Comparison of ENCODE assay signal across 15 cellular contexts in the genomic region with DNA sequence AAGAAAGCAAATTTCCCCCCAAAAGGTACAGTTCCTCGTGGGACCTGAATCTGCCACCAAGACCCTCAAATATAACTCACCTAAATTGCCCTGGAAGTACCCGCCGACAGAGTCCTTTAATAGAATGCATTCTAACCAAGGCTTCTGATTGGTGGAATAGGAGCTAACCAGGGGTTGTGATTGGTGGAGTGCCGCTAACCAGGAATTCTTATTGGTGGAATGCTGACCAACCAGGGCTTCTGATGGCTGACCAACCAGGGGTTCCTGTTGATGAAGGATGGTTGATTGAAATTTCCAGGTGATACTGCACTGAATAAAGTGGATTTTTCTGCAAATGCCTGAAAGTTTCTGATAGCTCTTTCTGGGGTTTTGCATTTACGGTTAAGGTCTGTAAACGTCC. TPM values are rescaled to one million over a fixed set of nuclear protein-coding genes. Genes with fewer than 3 reads are reported as not detected.
A peak's percentile ranks its signal among the peaks of the same experiment; 100 is the strongest.
DNase-seq lines count a peak whose midpoint lies in the region; ATAC-seq lines count a peak whose summit lies in the region.
"Had no signal": no experiment of that assay in that cellular context is flagged by ENCODE, and none has a peak within 500 bp of the region (broad histone marks: within the 10 kb centered on the region; RNA-seq: fewer than 3 reads in every experiment).

No MANE protein-coding gene starts in this region.

- peaks cover 21% of the 10 kb centered on the region for H3K36me3 Mint-ChIP-seq in activated naive CD8-positive, alpha-beta T cell treated with anti-CD3 and anti-CD28 coated beads for 36 hours
- peaks cover 18% of the 10 kb centered on the region for H3K36me3 Mint-ChIP-seq in activated naive CD8-positive, alpha-beta T cell treated with anti-CD3 and anti-CD28 coated beads, Interleukin-2, amount 50 U/mL, for 24 hours (ENCODE audit: low read depth)
- H3K36me3 Mint-ChIP-seq in stimulated activated naive B cell treated with anti-CD40 and anti-IgM and Interleukin-4, amounts not matched to agents 10 μg/mL and 1 μg/mL and 100 μg/mL, for 72 hours, result peaks cover 23 to 38% of the 10 kb centered on the region in 2 donors

- no peaks in the 10 kb centered on the region for H3K27me3 Mint-ChIP-seq in activated naive CD8-positive, alpha-beta T cell treated with anti-CD3 and anti-CD28 coated beads for 36 hours
- H3K27me3 Mint-ChIP-seq in activated naive CD8-positive, alpha-beta T cell treated with anti-CD3 and anti-CD28 coated beads, Interleukin-2, amount 50 U/mL, for 24 hours, result no peaks in the 10 kb centered on the region
- no peaks in the 10 kb centered on the region for H3K27me3 Mint-ChIP-seq in stimulated activated naive B cell treated with anti-CD40 and anti-IgM and Interleukin-4, amounts not matched to agents 10 μg/mL and 1 μg/mL and 100 μg/mL, for 72 hours

- DNase-seq in activated naive CD8-positive, alpha-beta T cell treated with anti-CD3 and anti-CD28 coated beads for 36 hours, result no peak
- no peak for DNase-seq in activated naive CD8-positive, alpha-beta T cell treated with anti-CD3 and anti-CD28 coated beads, Interleukin-2, amount 50 U/mL, for 24 hours
- peak; percentile 41 for DNase-seq in LHCN-M2 (ENCODE audit: low read depth)
- DNase-seq in cerebellar cortex (ENCODE audit: low spot score), result peak; percentile 62
- no peak for DNase-seq in stimulated activated naive B cell treated with anti-CD40 and anti-IgM and Interleukin-4, amounts not matched to agents 10 μg/mL and 1 μg/mL and 100 μg/mL, for 72 hours
- DNase-seq: activated CD4-positive, CD25-positive, alpha-beta regulatory T cell; C1 segment of cervical spinal cord; mucosa of descending colon; NCI-H1105 treated with DMSO at 0.1 percent for 48 hours; stimulated activated CD4-positive, alpha-beta T cell treated with anti-CD3 and anti-CD28 coated beads, Interleukin-2, amount 100 ng/mL, for 24 hours; stimulated activated naive CD4-positive, alpha-beta T cell had no signal

- no peaks in the 10 kb centered on the region for H3K9me3 Mint-ChIP-seq in activated naive CD8-positive, alpha-beta T cell treated with anti-CD3 and anti-CD28 coated beads for 36 hours
- no peaks in the 10 kb centered on the region for H3K9me3 Mint-ChIP-seq in activated naive CD8-positive, alpha-beta T cell treated with anti-CD3 and anti-CD28 coated beads, Interleukin-2, amount 50 U/mL, for 24 hours
- peaks cover 0 to 2% of the 10 kb centered on the region in 2 donors for H3K9me3 Mint-ChIP-seq in stimulated activated naive B cell treated with anti-CD40 and anti-IgM and Interleukin-4, amounts not matched to agents 10 μg/mL and 1 μg/mL and 100 μg/mL, for 72 hours
- H3K9me3 Mint-ChIP-seq: activated T-helper 1 cell treated with anti-CD3 and anti-CD28 coated beads, Interleukin-12 subunit alpha, Interleukin-12 subunit beta, Interleukin-2, Interleukin-4 antibody, amounts not matched to agents 30 ng/mL and 10 ng/mL and 1 ng/mL, durations not matched to agents 14 hours and 24 hours and 36 hours had no signal

- no peak overlapping the region for H3K4me3 Mint-ChIP-seq in activated naive CD8-positive, alpha-beta T cell treated with anti-CD3 and anti-CD28 coated beads for 36 hours
- H3K4me3 Mint-ChIP-seq in activated naive CD8-positive, alpha-beta T cell treated with anti-CD3 and anti-CD28 coated beads, Interleukin-2, amount 50 U/mL, for 24 hours, result no peak overlapping the region
- no peak overlapping the region for H3K4me3 Mint-ChIP-seq in stimulated activated naive B cell treated with anti-CD40 and anti-IgM and Interleukin-4, amounts not matched to agents 10 μg/mL and 1 μg/mL and 100 μg/mL, for 72 hours
- H3K4me3 Mint-ChIP-seq: activated T-helper 1 cell treated with anti-CD3 and anti-CD28 coated beads, Interleukin-12 subunit alpha, Interleukin-12 subunit beta, Interleukin-2, Interleukin-4 antibody, amounts not matched to agents 30 ng/mL and 10 ng/mL and 1 ng/mL, durations not matched to agents 14 hours and 24 hours and 36 hours had no signal

- H3K27ac Mint-ChIP-seq in activated naive CD8-positive, alpha-beta T cell treated with anti-CD3 and anti-CD28 coated beads for 36 hours, result peak overlapping the region; percentile 52
- H3K27ac Mint-ChIP-seq in activated naive CD8-positive, alpha-beta T cell treated with anti-CD3 and anti-CD28 coated beads, Interleukin-2, amount 50 U/mL, for 24 hours, result no peak overlapping the region
- H3K27ac Mint-ChIP-seq in stimulated activated naive B cell treated with anti-CD40 and anti-IgM and Interleukin-4, amounts not matched to agents 10 μg/mL and 1 μg/mL and 100 μg/mL, for 72 hours, result peak overlapping the region; percentile 4
- H3K27ac Mint-ChIP-seq: activated T-helper 1 cell treated with anti-CD3 and anti-CD28 coated beads, Interleukin-12 subunit alpha, Interleukin-12 subunit beta, Interleukin-2, Interleukin-4 antibody, amounts not matched to agents 30 ng/mL and 10 ng/mL and 1 ng/mL, durations not matched to agents 14 hours and 24 hours and 36 hours had no signal

- ATAC-seq in activated naive CD8-positive, alpha-beta T cell treated with anti-CD3 and anti-CD28 coated beads, Interleukin-2, amount 50 U/mL, for 24 hours, result no peak
- no peak for ATAC-seq in stimulated activated naive B cell treated with anti-CD40 and anti-IgM and Interleukin-4, amounts not matched to agents 10 μg/mL and 1 μg/mL and 100 μg/mL, for 72 hours (replicated peaks)
- no peak for ATAC-seq in HG02885 (IDR thresholded peaks at IDR 0.05; ENCODE audit: poor library complexity, unreplicated experiment)
- ATAC-seq in GM21529 (IDR thresholded peaks at IDR 0.05; ENCODE audit: unreplicated experiment), result no peak
- no peak for ATAC-seq in HG03135 (IDR thresholded peaks at IDR 0.05; ENCODE audit: unreplicated experiment)
- ATAC-seq: mucosa of descending colon had no signal

- peaks cover 18% of the 10 kb centered on the region for H3K4me1 Mint-ChIP-seq in activated naive CD8-positive, alpha-beta T cell treated with anti-CD3 and anti-CD28 coated beads for 36 hours
- H3K4me1 Mint-ChIP-seq in activated naive CD8-positive, alpha-beta T cell treated with anti-CD3 and anti-CD28 coated beads, Interleukin-2, amount 50 U/mL, for 24 hours, result peaks cover 20% of the 10 kb centered on the region
- peaks cover 17 to 45% of the 10 kb centered on the region in 2 donors for H3K4me1 Mint-ChIP-seq in stimulated activated naive B cell treated with anti-CD40 and anti-IgM and Interleukin-4, amounts not matched to agents 10 μg/mL and 1 μg/mL and 100 μg/mL, for 72 hours

RNA-seq across cellular contexts. Expression of a gene that starts 6.5 kb away (rescaled TPM):
- 10 to 100 TPM; 44.2 to 44.9 TPM for total RNA-seq in activated naive CD8-positive, alpha-beta T cell treated with anti-CD3 and anti-CD28 coated beads for 36 hours
- total RNA-seq in LHCN-M2 (2014; rRNA removed), result 7.0 and 11.1 TPM in 2 replicates
- polyA plus RNA-seq in LHCN-M2 (2012), result 4.4 TPM

RNA-seq across cellular contexts. Expression of a gene that starts 24.5 kb away (rescaled TPM):
- total RNA-seq in activated naive CD8-positive, alpha-beta T cell treated with anti-CD3 and anti-CD28 coated beads for 36 hours, result not detected
- not detected in 2 replicates for total RNA-seq in LHCN-M2 (2014; rRNA removed)
- not detected for polyA plus RNA-seq in LHCN-M2 (2012)
- total RNA-seq: activated T-helper 1 cell treated with anti-CD3 and anti-CD28 coated beads, Interleukin-12 subunit alpha, Interleukin-12 subunit beta, Interleukin-2, Interleukin-4 antibody, amounts not matched to agents 30 ng/mL and 10 ng/mL and 1 ng/mL, durations not matched to agents 14 hours and 24 hours and 36 hours had no signal

RNA-seq across cellular contexts. Expression of a gene that starts 49.5 kb away (rescaled TPM):
- under 1 TPM; 0.08 to 0.16 TPM for total RNA-seq in activated naive CD8-positive, alpha-beta T cell treated with anti-CD3 and anti-CD28 coated beads for 36 hours
- 1.1 and 1.3 TPM in 2 replicates for total RNA-seq in LHCN-M2 (2014; rRNA removed)
- polyA plus RNA-seq in LHCN-M2 (2012), result 13.5 TPM

Comparison
In these comparisons a context has a peak if more than half of its experiments do, and no peak if none do; other contexts are left out.
1. DNase-seq: peak in LHCN-M2 (single experiment) and cerebellar cortex (single experiment); none in activated naive CD8-positive, alpha-beta T cell treated with anti-CD3 and anti-CD28 coated beads for 36 hours (single experiment), activated naive CD8-positive, alpha-beta T cell treated with anti-CD3 and anti-CD28 coated beads, Interleukin-2, amount 50 U/mL, for 24 hours (single experiment) and stimulated activated naive B cell treated with anti-CD40 and anti-IgM and Interleukin-4, amounts not matched to agents 10 μg/mL and 1 μg/mL and 100 μg/mL, for 72 hours (single experiment).